ENCODE assay signal across 1 cellular context in the genomic region with DNA sequence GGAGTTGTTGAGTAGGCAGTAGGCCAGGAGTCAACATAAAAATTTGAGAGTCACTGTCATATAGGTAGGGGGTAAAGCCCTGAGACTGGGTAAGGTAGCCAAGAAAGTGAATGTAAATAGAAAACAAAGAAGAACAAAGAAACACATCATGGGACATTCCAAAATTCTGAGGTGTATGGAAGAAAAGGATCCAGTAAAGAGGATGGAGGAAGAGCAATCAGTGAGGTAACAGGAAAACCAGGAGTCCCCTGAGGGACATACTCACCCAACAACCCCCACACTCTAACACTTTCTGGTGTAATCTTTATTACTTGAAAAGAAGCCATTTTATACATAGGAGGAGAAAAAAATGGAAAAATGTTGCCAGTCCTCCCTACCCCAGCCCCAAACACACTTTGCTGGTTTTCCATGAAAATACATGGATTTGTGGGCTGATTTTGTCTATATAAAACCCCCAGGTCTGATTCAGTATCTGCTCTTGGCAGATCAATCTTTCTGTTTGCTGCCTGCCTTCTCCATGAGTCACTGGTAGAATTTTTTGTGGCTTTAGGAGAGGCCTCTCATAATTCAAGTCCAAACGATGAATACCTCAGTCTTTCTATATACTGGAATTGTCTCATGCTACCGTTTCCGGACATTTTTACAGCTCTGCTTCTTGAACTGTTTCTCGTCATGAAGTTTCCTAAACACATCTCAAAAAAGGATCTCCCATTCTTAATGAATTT.
TF ChIP-seq lines count a peak whose summit lies in the region.

No MANE protein-coding gene starts in this region.

TF ChIP-seq in K562, 482 proteins besides CTCF, POLR2A, EP300 and RAD21 (continued from another document):
- 0 out of 2 replicates have a peak, but pooled peaks have one; percentile 34 for TF ChIP-seq ATF3 (IDR thresholded peaks at IDR 0.05)
- TF ChIP-seq ATF3 (CRISPR knock-in tag; conservative IDR thresholded peaks at IDR 0.05): no peak
- no peak for TF ChIP-seq ZNF174 (CRISPR knock-in tag; IDR thresholded peaks at IDR 0.05)
